19 cellular contexts compared by ENCODE assay signal in the genomic region with DNA sequence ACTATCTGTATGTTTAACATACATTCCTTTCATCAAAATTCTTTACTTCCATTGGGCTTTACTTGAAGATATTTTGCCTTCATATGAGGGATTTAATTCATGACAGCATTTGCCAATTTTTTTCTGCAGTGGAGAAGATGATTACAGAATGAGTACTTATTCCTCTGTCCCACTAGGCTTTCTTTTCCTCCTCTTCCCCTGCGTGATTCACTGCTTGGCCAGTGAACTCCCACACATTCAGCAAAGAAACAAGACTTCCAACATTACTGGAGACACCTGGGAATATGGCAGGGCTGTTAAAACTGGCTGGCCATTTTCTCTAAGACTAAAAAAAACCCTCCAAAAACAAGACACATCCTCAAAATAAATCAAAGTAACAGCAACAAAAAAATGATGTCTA.
DNase-seq lines count a peak whose midpoint lies in the region; ATAC-seq and TF ChIP-seq lines count a peak whose summit lies in the region.
"Had no signal": no experiment of that assay in that cellular context is flagged by ENCODE, and none has a peak within 500 bp of the region (broad histone marks: within the 10 kb centered on the region; RNA-seq: fewer than 3 reads in every experiment).

No MANE protein-coding gene starts in this region.

- ATAC-seq in left ventricle myocardium superior (peak; percentile 25), right cardiac atrium (no peak), gastroesophageal sphincter (no peak), aorta (ENCODE audit: low FRiP score) (no peak)
- ATAC-seq: K562, left colon had no signal

- TF ChIP-seq CTCF in astrocyte of the spinal cord (IDR thresholded peaks at IDR 0.05; ENCODE audit: low read depth, low read length) (no peak), kidney epithelial cell (IDR thresholded peaks at IDR 0.05; ENCODE audit: insufficient read depth, low read length, poor library complexity, severe bottlenecking) (no peak), gastroesophageal sphincter (IDR thresholded peaks at IDR 0.05) (no peak)

- WGBS in right cardiac atrium: 31% methylated on average over 1 of the region's 1 CpG
- WGBS in gastroesophageal sphincter (ENCODE audit: low coverage in 1 of 2), 2 donors: 30% methylated on average over 1 of the region's 1 CpG; no CpG with 5 or more reads in 1 of the 2 donors
- 52 to 87% methylated on average over 1 of the region's 1 CpG for WGBS in aorta, 2 donors

- TF ChIP-seq EP300 in gastroesophageal sphincter (IDR thresholded peaks at IDR 0.05): no peak

- H3K4me3 ChIP-seq in right cardiac atrium (ENCODE audit: low read length) (no peak overlapping the region), astrocyte of the spinal cord (ENCODE audit: low read depth, low read length) (no peak overlapping the region), kidney epithelial cell (ENCODE audit: low read depth, low read length) (no peak overlapping the region), gastroesophageal sphincter (no peak overlapping the region), aorta (ENCODE audit: low read length in 2 of 2) (no peak overlapping the region)
- H3K4me3 ChIP-seq: K562 had no signal

- TF ChIP-seq POLR2A in gastroesophageal sphincter (IDR thresholded peaks at IDR 0.05): no peak

- no peaks in the 10 kb centered on the region for H3K4me1 ChIP-seq in right cardiac atrium (ENCODE audit: control insufficient read depth, insufficient read depth, low read length)
- H3K4me1 ChIP-seq in gastroesophageal sphincter: no peaks in the 10 kb centered on the region
- no peaks in the 10 kb centered on the region for H3K4me1 ChIP-seq in aorta (ENCODE audit: control insufficient read depth in 1 of 2, insufficient read depth in 2 of 2, low read length in 2 of 2)

- H3K27ac ChIP-seq in right cardiac atrium (ENCODE audit: low read length) (no peak overlapping the region), gastroesophageal sphincter (no peak overlapping the region), aorta (ENCODE audit: low read depth in 1 of 2, low read length in 2 of 2) (no peak overlapping the region)
- H3K27ac ChIP-seq: C4-2B had no signal

- in situ Hi-C loops in astrocyte of the spinal cord (cut with HindIII; ENCODE audit: low sequenced_read_pairs): no loop called here

- H3K27me3 ChIP-seq in right cardiac atrium (ENCODE audit: control insufficient read depth, insufficient read depth) (no peaks in the 10 kb centered on the region), kidney epithelial cell (ENCODE audit: control insufficient read depth, insufficient read depth, low read length) (no peaks in the 10 kb centered on the region), gastroesophageal sphincter (no peaks in the 10 kb centered on the region), aorta (ENCODE audit: control insufficient read depth in 1 of 2, insufficient read depth in 2 of 2, low read length in 1 of 2) (no peaks in the 10 kb centered on the region)

- H3K36me3 ChIP-seq in kidney epithelial cell (ENCODE audit: control insufficient read depth, insufficient read depth, low read length) (no peaks in the 10 kb centered on the region), gastroesophageal sphincter (no peaks in the 10 kb centered on the region), aorta (ENCODE audit: control insufficient read depth in 1 of 2, insufficient read depth in 2 of 2, low read length in 1 of 2) (no peaks in the 10 kb centered on the region)

- no peak for DNase-seq in left ventricle myocardium superior
- no peak for DNase-seq in right cardiac atrium
- peak; percentile 32 for DNase-seq in astrocyte of the spinal cord (ENCODE audit: low read depth, low spot score)
- DNase-seq in kidney epithelial cell (ENCODE audit: low read depth): peak; percentile 21
- DNase-seq in DMS114 treated with DMSO at 0.1 percent for 48 hours (lab: John Stamatoyannopoulos, UW; ENCODE audit: unreplicated experiment): no peak
- no peak for DNase-seq in activated T-cell treated with anti-CD3 and anti-CD28 coated beads, Interleukin-2, amount 50 U/mL, for 1 hour
- DNase-seq in aorta: no peak
- DNase-seq: activated CD4-positive, alpha-beta T cell treated with anti-CD3 and anti-CD28 coated beads, Interleukin-2, amount 10 ng/mL, durations not matched to agents 7 days and 5 days; activated CD8-positive, alpha-beta memory T cell treated with anti-CD3 and anti-CD28 coated beads, Interleukin-2, amount 50 U/mL, for 4 hours; caudate nucleus; left colon; NCI-H187; NCI-H2227 treated with DMSO at 0.1 percent for 48 hours; NCI-H82; SIG-M5; T-helper 1 cell had no signal

- H3K9me3 ChIP-seq in right cardiac atrium (ENCODE audit: control insufficient read depth, low read length) (no peaks in the 10 kb centered on the region), gastroesophageal sphincter (no peaks in the 10 kb centered on the region), aorta (ENCODE audit: control insufficient read depth, low read length) (no peaks in the 10 kb centered on the region)

- intact Hi-C loops in left ventricle myocardium superior (cut with micrococcal nuclease): no loop called here
- intact Hi-C loops in right cardiac atrium (cut with DNase I): no loop called here
- intact Hi-C loops in aorta (cut with DNase I): no loop called here

Comparison
In these comparisons a context has a peak if more than half of its experiments do, and no peak if none do; other contexts are left out.
1. DNase-seq: peak in astrocyte of the spinal cord (single experiment) and kidney epithelial cell (single experiment); none in left ventricle myocardium superior (single experiment), right cardiac atrium (0 of 3), DMS114 treated with DMSO at 0.1 percent for 48 hours (single experiment), activated T-cell treated with anti-CD3 and anti-CD28 coated beads, Interleukin-2, amount 50 U/mL, for 1 hour (single experiment) and aorta (0 of 2).